ENCODE assay signal across 18 cellular contexts in the genomic region with DNA sequence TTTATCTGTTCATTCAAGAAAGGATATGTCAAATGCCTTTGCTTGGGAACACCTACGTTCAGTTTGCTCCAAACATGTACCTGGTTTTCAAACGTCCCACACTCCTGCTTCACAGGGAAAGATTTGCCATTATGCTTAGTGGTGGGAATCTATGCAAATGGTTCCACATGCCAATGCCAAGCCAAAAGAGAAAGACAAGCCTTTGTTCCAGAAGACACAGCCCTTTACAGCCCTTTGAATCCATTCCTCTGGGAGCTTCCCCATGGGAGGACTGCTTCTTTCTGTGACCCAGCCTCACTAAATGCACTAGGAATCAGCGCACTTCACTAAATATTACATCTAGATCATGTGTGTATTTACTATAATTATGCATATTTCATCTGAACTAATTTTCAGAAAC.
DNase-seq lines count a peak whose midpoint lies in the region; ATAC-seq and TF ChIP-seq lines count a peak whose summit lies in the region.
"Had no signal": no experiment of that assay in that cellular context is flagged by ENCODE, and none has a peak within 500 bp of the region (broad histone marks: within the 10 kb centered on the region; RNA-seq: fewer than 3 reads in every experiment).

No MANE protein-coding gene starts in this region.

- H3K9me3 Mint-ChIP-seq in osteocyte (ENCODE audit: unreplicated experiment) = no peaks in the 10 kb centered on the region

- H3K4me3 ChIP-seq in NT2/D1 (ENCODE audit: insufficient read length, low read depth) (no peak overlapping the region), PC-9 (no peak overlapping the region)

- no peak overlapping the region for H3K27ac ChIP-seq in PC-9
- H3K27ac ChIP-seq: 22Rv1 had no signal

- BruUV-seq in PC-9 (replicated peaks; lab: Mats Ljungman, UMichigan) = no TSS peak

- H3K36me3 ChIP-seq in NT2/D1 (ENCODE audit: insufficient read depth, insufficient read length, low read length) (no peaks in the 10 kb centered on the region), PC-9 (ENCODE audit: low read depth) (no peaks in the 10 kb centered on the region)

- H4K20me1 ChIP-seq in PC-9 (ENCODE audit: insufficient read depth) = no peaks in the 10 kb centered on the region

- no peak overlapping the region for H3K9ac ChIP-seq in NT2/D1 (ENCODE audit: insufficient read length, low read depth)

- H3K4me1 Mint-ChIP-seq in osteocyte (ENCODE audit: unreplicated experiment) = peaks cover 28% of the 10 kb centered on the region
- H3K4me1 Mint-ChIP-seq: CD14-positive monocyte had no signal

- no peak overlapping the region for H3K4me3 Mint-ChIP-seq in osteocyte (ENCODE audit: unreplicated experiment)
- H3K4me3 Mint-ChIP-seq: CD14-positive monocyte; CD8-positive, alpha-beta T cell; HFFc6 had no signal

- H2AFZ ChIP-seq in PC-9 = no peak overlapping the region

- ATAC-seq in GM21529 (IDR thresholded peaks at IDR 0.05; ENCODE audit: unreplicated experiment) = no peak
- ATAC-seq: CD8-positive, alpha-beta T cell; HepG2 had no signal

- H3K4me1 ChIP-seq in NT2/D1 (ENCODE audit: insufficient read depth, insufficient read length) = no peaks in the 10 kb centered on the region
- H3K4me1 ChIP-seq in PC-9 (replicated peaks; ENCODE audit: insufficient read depth) = no peaks in the 10 kb centered on the region

- H3K9me3 ChIP-seq in NT2/D1 (ENCODE audit: insufficient read depth, low read length) (no peaks in the 10 kb centered on the region), PC-9 (ENCODE audit: insufficient read depth, low read depth) (no peaks in the 10 kb centered on the region)

- peaks cover 2% of the 10 kb centered on the region for H3K36me3 Mint-ChIP-seq in osteocyte (ENCODE audit: unreplicated experiment)
- H3K36me3 Mint-ChIP-seq: CD14-positive monocyte; CD8-positive, alpha-beta T cell had no signal

- CTCF ChIA-PET in PC-9 (lab: Charles Lee) = no interaction called here

- no peaks in the 10 kb centered on the region for H3K27me3 ChIP-seq in NT2/D1 (ENCODE audit: insufficient read depth, insufficient read length)
- peaks cover 16% of the 10 kb centered on the region; the same call in 1 of the 2 replicates for H3K27me3 ChIP-seq in PC-9 (ENCODE audit: insufficient read depth, low read depth)

- no peaks in the 10 kb centered on the region for H3K27me3 Mint-ChIP-seq in osteocyte (ENCODE audit: unreplicated experiment)

- no peak for TF ChIP-seq CTCF in osteocyte (IDR thresholded peaks at IDR 0.05)
- TF ChIP-seq CTCF in PC-9 (conservative IDR thresholded peaks at IDR 0.05) = no peak

- H3K9me2 ChIP-seq in PC-9 (ENCODE audit: insufficient read depth) = no peaks in the 10 kb centered on the region

- POLR2A ChIA-PET in PC-9 (lab: Charles Lee; ENCODE audit: unreplicated experiment) = no interaction called here

- no peaks in the 10 kb centered on the region for H3K79me2 ChIP-seq in PC-9 (ENCODE audit: low read depth)

- H3F3A ChIP-seq in PC-9 (ENCODE audit: insufficient read depth, low read depth) = no peaks in the 10 kb centered on the region

- no peak overlapping the region for H3K4me2 ChIP-seq in PC-9

- intact Hi-C loops in PC-9 (cut with micrococcal nuclease; ENCODE audit: unreplicated experiment) = no loop called here

- DNase-seq in ELF-1 (ENCODE audit: low read depth, low spot score) (peak; percentile 13), NT2/D1 (ENCODE audit: low read depth, low spot score) (peak; percentile 15), iPS DF 19.7 (ENCODE audit: low read depth, low spot score) (peak; percentile 25), osteocyte (ENCODE audit: extremely low spot score, unreplicated experiment) (no peak), PC-9 (no peak)
- DNase-seq in activated CD4-positive, CD25-positive, alpha-beta regulatory T cell (lab: John Stamatoyannopoulos, UW) = no peak
- DNase-seq: CD8-positive, alpha-beta T cell; COR-L47; DMS153; DMS79 treated with DMSO at 0.1 percent for 48 hours; EL; GDM1; HCEC 1CT; HFFc6 had no signal

- H3K27ac Mint-ChIP-seq in osteocyte (ENCODE audit: unreplicated experiment) = peak overlapping the region; percentile 77
- H3K27ac Mint-ChIP-seq: CD14-positive monocyte; CD8-positive, alpha-beta T cell; HFFc6 had no signal

Comparison
In these comparisons a context has a peak if more than half of its experiments do, and no peak if none do; other contexts are left out.
1. DNase-seq: peak in ELF-1 (single experiment), NT2/D1 (single experiment) and iPS DF 19.7 (single experiment); none in osteocyte (single experiment), PC-9 (0 of 2) and activated CD4-positive, CD25-positive, alpha-beta regulatory T cell (0 of 4).